ENCODE assay signal across 10 cellular contexts in the genomic region with DNA sequence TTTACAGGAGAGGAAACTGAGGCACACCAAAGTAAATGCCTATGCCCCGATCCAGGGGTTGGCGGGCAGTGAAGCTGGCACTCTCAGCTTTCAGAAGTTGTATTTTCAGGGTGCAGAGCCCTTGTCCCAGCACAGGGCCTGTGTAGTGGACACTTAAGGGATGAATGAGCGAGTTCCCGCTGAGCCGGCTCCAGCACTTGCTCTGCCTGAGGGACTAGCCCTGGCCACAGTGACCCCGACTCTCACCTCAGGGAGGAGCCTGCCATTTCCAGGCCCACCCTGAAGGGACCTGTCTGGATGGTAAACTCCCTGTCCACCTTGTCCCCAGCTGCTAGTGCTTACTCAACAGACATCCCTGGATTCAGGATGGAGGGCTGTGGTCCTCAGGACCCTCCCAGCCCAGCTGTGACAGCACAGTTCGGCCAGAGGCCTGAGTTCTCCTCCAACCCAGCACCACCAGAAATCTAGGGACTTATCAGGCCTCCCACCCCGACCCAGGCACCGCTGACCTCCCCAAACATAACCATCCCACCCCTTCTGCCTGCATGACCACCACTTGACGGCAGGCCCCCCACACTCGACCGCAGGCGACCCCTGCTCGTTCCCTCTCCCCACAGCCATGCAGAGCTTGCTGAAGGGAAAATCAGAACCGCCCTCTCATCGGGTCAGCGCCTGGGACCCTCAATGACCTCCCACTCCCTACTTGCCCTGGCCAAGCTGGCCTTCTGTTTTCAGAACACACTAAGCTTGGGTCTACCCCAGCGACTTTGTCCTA. TPM values are rescaled to one million over a fixed set of nuclear protein-coding genes. Genes with fewer than 3 reads are reported as not detected.
DNase-seq lines count a peak whose midpoint lies in the region; ATAC-seq and TF ChIP-seq lines count a peak whose summit lies in the region.
"Had no signal": no experiment of that assay in that cellular context is flagged by ENCODE, and none has a peak within 500 bp of the region (broad histone marks: within the 10 kb centered on the region; RNA-seq: fewer than 3 reads in every experiment).

No MANE protein-coding gene starts in this region.

- POLR2A ChIA-PET in activated CD4-positive, alpha-beta T cell treated with anti-CD3 and anti-CD28 coated beads for 36 hours (lab: Charles Lee) = interaction anchor here (1.2 kb wide), 1 partner anchor 10 kb away, joined by 3 read pairs; no protein-coding TSS in a partner anchor

- no peaks in the 10 kb centered on the region for H3K27me3 ChIP-seq in esophagus squamous epithelium
- H3K27me3 ChIP-seq: SJCRH30 had no signal

- H3K27ac ChIP-seq in esophagus squamous epithelium = peak overlapping the region; percentile 54 to 76 (median 74)
- H3K27ac ChIP-seq: SJCRH30 had no signal

- intact Hi-C loops in activated CD4-positive, alpha-beta T cell treated with anti-CD3 and anti-CD28 coated beads for 36 hours (cut with DNase I, micrococcal nuclease) = loop anchor here in 1 of 2 experiments (10.0 kb wide), 1 partner anchor 1064 kb away; a partner anchor contains a TSS
- intact Hi-C loops in esophagus squamous epithelium (cut with DNase I) = no loop called here

- 90 to 93% methylated on average over 12 to 16 of the region's 18 CpGs for WGBS in esophagus squamous epithelium, 2 donors

- no peak overlapping the region for H3K4me3 ChIP-seq in esophagus squamous epithelium
- H3K4me3 ChIP-seq: SJCRH30 had no signal

- peaks cover 52 to 85% (median 54%) of the 10 kb centered on the region in 3 donors for H3K4me1 ChIP-seq in esophagus squamous epithelium
- H3K4me1 ChIP-seq: SJCRH30 had no signal

- no peak overlapping the region for H3K4me3 Mint-ChIP-seq in activated CD4-positive, alpha-beta T cell treated with anti-CD3 and anti-CD28 coated beads for 36 hours
- H3K4me3 Mint-ChIP-seq in T-helper 17 cell = peak overlapping the region; percentile 88
- H3K4me3 Mint-ChIP-seq in stimulated activated memory B cell treated with anti-CD40 and anti-IgM and Interleukin-4, amounts not matched to agents 10 μg/mL and 1 μg/mL and 100 μg/mL, for 72 hours = peak overlapping the region; percentile 81

- peaks cover 47% of the 10 kb centered on the region for H3K36me3 Mint-ChIP-seq in activated CD4-positive, alpha-beta T cell treated with anti-CD3 and anti-CD28 coated beads for 36 hours (ENCODE audit: low read depth)
- H3K36me3 Mint-ChIP-seq in T-helper 17 cell (ENCODE audit: low read depth) = no peaks in the 10 kb centered on the region
- H3K36me3 Mint-ChIP-seq in stimulated activated memory B cell treated with anti-CD40 and anti-IgM and Interleukin-4, amounts not matched to agents 10 μg/mL and 1 μg/mL and 100 μg/mL, for 72 hours = peaks cover 33% of the 10 kb centered on the region

- TF ChIP-seq CTCF in esophagus squamous epithelium (IDR thresholded peaks at IDR 0.05) = no peak

- H3K9me3 ChIP-seq in T-helper 17 cell (ENCODE audit: control insufficient read depth, low read length, poor library complexity, severe bottlenecking) (no peaks in the 10 kb centered on the region), esophagus squamous epithelium (no peaks in the 10 kb centered on the region)
- H3K9me3 ChIP-seq: SJCRH30 had no signal

- CTCF ChIA-PET in activated CD4-positive, alpha-beta T cell treated with anti-CD3 and anti-CD28 coated beads for 36 hours (lab: Charles Lee) = interaction anchor here (0.6 to 1.0 kb wide), 3 partner anchors 11 to 527 kb away, joined by 3 to 4 read pairs (median 3); no protein-coding TSS in a partner anchor

- H3K27me3 Mint-ChIP-seq in activated CD4-positive, alpha-beta T cell treated with anti-CD3 and anti-CD28 coated beads for 36 hours = no peaks in the 10 kb centered on the region
- no peaks in the 10 kb centered on the region for H3K27me3 Mint-ChIP-seq in T-helper 17 cell
- no peaks in the 10 kb centered on the region for H3K27me3 Mint-ChIP-seq in stimulated activated memory B cell treated with anti-CD40 and anti-IgM and Interleukin-4, amounts not matched to agents 10 μg/mL and 1 μg/mL and 100 μg/mL, for 72 hours

- no peak for TF ChIP-seq POLR2A in esophagus squamous epithelium (IDR thresholded peaks at IDR 0.05)

- peak overlapping the region; percentile 98 for H3K27ac Mint-ChIP-seq in activated CD4-positive, alpha-beta T cell treated with anti-CD3 and anti-CD28 coated beads for 36 hours
- peak overlapping the region; percentile 95 for H3K27ac Mint-ChIP-seq in T-helper 17 cell
- peak overlapping the region; percentile 97 for H3K27ac Mint-ChIP-seq in stimulated activated memory B cell treated with anti-CD40 and anti-IgM and Interleukin-4, amounts not matched to agents 10 μg/mL and 1 μg/mL and 100 μg/mL, for 72 hours

- H3K36me3 ChIP-seq in esophagus squamous epithelium = peaks cover 15 to 36% (median 15%) of the 10 kb centered on the region in 3 donors

- no peak for DNase-seq in activated CD4-positive, alpha-beta T cell treated with anti-CD3 and anti-CD28 coated beads for 36 hours
- no peak for DNase-seq in activated CD4-positive, alpha-beta T cell treated with anti-CD3 and anti-CD28 coated beads, Interleukin-2, amount 50 U/mL, for 48 hours
- no peak for DNase-seq in T-helper 17 cell
- DNase-seq in esophagus squamous epithelium (lab: John Stamatoyannopoulos, UW) = no peak
- no peak for DNase-seq in stimulated activated CD4-positive, alpha-beta T cell treated with anti-CD3 and anti-CD28 coated beads, Interleukin-4, amount 100 ng/mL, for 4 hours
- DNase-seq: right cardiac atrium, SJCRH30 had no signal

- H3K4me1 Mint-ChIP-seq in activated CD4-positive, alpha-beta T cell treated with anti-CD3 and anti-CD28 coated beads for 36 hours = peaks cover 46% of the 10 kb centered on the region
- H3K4me1 Mint-ChIP-seq in T-helper 17 cell = peaks cover 47% of the 10 kb centered on the region
- peaks cover 77% of the 10 kb centered on the region for H3K4me1 Mint-ChIP-seq in stimulated activated memory B cell treated with anti-CD40 and anti-IgM and Interleukin-4, amounts not matched to agents 10 μg/mL and 1 μg/mL and 100 μg/mL, for 72 hours

- ATAC-seq in activated CD4-positive, alpha-beta T cell treated with anti-CD3 and anti-CD28 coated beads for 36 hours = no peak
- no peak for ATAC-seq in T-helper 17 cell
- no peak for ATAC-seq in stimulated activated memory B cell treated with anti-CD40 and anti-IgM and Interleukin-4, amounts not matched to agents 10 μg/mL and 1 μg/mL and 100 μg/mL, for 72 hours
- ATAC-seq in HG03108 (IDR thresholded peaks at IDR 0.05; ENCODE audit: unreplicated experiment) = no peak
- ATAC-seq in HG03442 (IDR thresholded peaks at IDR 0.05; ENCODE audit: unreplicated experiment) = no peak
- ATAC-seq: right cardiac atrium had no signal

- H3K9me3 Mint-ChIP-seq in activated CD4-positive, alpha-beta T cell treated with anti-CD3 and anti-CD28 coated beads for 36 hours (ENCODE audit: low read depth) = no peaks in the 10 kb centered on the region
- no peaks in the 10 kb centered on the region for H3K9me3 Mint-ChIP-seq in stimulated activated memory B cell treated with anti-CD40 and anti-IgM and Interleukin-4, amounts not matched to agents 10 μg/mL and 1 μg/mL and 100 μg/mL, for 72 hours

RNA-seq across cellular contexts. Expression of a gene that starts 8.4 kb away (rescaled TPM):
- total RNA-seq in activated CD4-positive, alpha-beta T cell treated with anti-CD3 and anti-CD28 coated beads for 36 hours = 100 to 1,000 TPM; 177 to 201 TPM
- total RNA-seq in T-helper 17 cell = 100 to 1,000 TPM; 183 to 186 TPM
- total RNA-seq in esophagus squamous epithelium = 10 to 100 TPM; 30.6 to 59.2 (median 47.4) TPM

RNA-seq across cellular contexts. Expression of a gene that starts 21.9 kb away (rescaled TPM):
- 1 to 10 TPM; 4.9 to 9.0 TPM for total RNA-seq in activated CD4-positive, alpha-beta T cell treated with anti-CD3 and anti-CD28 coated beads for 36 hours
- total RNA-seq in T-helper 17 cell = 10 to 100 TPM; 12.4 to 12.8 TPM
- 1 to 10 TPM in 3 of 4 donors, not detected in 1; 1.1 to 3.6 (median 2.2) TPM for total RNA-seq in esophagus squamous epithelium

RNA-seq across cellular contexts. Expression of a gene that starts 29.5 kb away (rescaled TPM):
- total RNA-seq in activated CD4-positive, alpha-beta T cell treated with anti-CD3 and anti-CD28 coated beads for 36 hours = 10 to 100 TPM; 41.1 to 45.2 TPM
- total RNA-seq in T-helper 17 cell (10 to 100 TPM; 19.1 to 23.1 TPM), esophagus squamous epithelium (10 to 100 TPM; 27.1 to 40.7 (median 32.4) TPM)

RNA-seq across cellular contexts. Expression of a gene that starts 33.3 kb away (rescaled TPM):
- 1 to 10 TPM; 4.1 to 4.5 TPM for total RNA-seq in activated CD4-positive, alpha-beta T cell treated with anti-CD3 and anti-CD28 coated beads for 36 hours
- total RNA-seq in T-helper 17 cell (1 to 10 TPM; 3.0 to 7.4 TPM), esophagus squamous epithelium (1 to 10 TPM in 1 of 4 donors, under 1 TPM in 1, not detected in 2; 0.73 to 1.1 TPM)

RNA-seq across cellular contexts. Expression of a gene that starts 41.1 kb away (rescaled TPM):
- not detected for total RNA-seq in activated CD4-positive, alpha-beta T cell treated with anti-CD3 and anti-CD28 coated beads for 36 hours
- not detected for total RNA-seq in T-helper 17 cell
- total RNA-seq in esophagus squamous epithelium = 1 to 10 TPM in 3 of 4 donors, under 1 TPM in 1; 0.57 to 2.0 (median 1.3) TPM
